23 cellular contexts compared by ENCODE assay signal in the genomic region with DNA sequence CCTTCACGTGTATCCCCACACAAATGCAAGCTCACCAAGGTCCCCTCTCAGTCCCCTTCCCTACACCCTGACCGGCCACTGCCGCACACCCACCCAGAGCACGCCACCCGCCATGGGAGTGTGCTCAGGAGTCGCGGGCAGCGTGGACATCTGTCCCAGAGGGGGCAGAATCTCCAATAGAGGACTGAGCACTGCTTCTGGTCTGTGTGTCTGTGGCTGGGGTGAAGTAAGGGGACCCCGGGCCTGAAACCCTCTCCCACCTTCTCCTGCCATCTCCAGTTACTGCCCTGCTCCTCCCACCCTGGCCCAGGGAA. TPM values are rescaled to one million over a fixed set of nuclear protein-coding genes. Genes with fewer than 3 reads are reported as not detected.
DNase-seq lines count a peak whose midpoint lies in the region; ATAC-seq and TF ChIP-seq lines count a peak whose summit lies in the region.
"Had no signal": no experiment of that assay in that cellular context is flagged by ENCODE, and none has a peak within 500 bp of the region (broad histone marks: within the 10 kb centered on the region; RNA-seq: fewer than 3 reads in every experiment).

No MANE protein-coding gene starts in this region.

- no peak overlapping the region for H3K14ac ChIP-seq in mesenchymal stem cell (ENCODE audit: low read length in 2 of 2)

- no peak for ATAC-seq in GM21825 (IDR thresholded peaks at IDR 0.05; ENCODE audit: unreplicated experiment)
- ATAC-seq: activated T-helper 17 cell treated with anti-CD3 and anti-CD28 coated beads, Interleukin-2, amount 50 U/mL, for 72 hours; GM12878; GM23338 had no signal

- no peak overlapping the region for H3K9ac ChIP-seq in endodermal cell (ENCODE audit: extremely low read depth, low read length, poor library complexity, severe bottlenecking)
- H3K9ac ChIP-seq in mesenchymal stem cell (ENCODE audit: low read length), result peak overlapping the region; percentile 48
- peak overlapping the region in 2 of 5 donors; percentile 2 to 10 for H3K9ac ChIP-seq in subcutaneous abdominal adipose tissue (ENCODE audit: low read length in 5 of 5)
- H3K9ac ChIP-seq: neural progenitor cell had no signal

- 94 to 95% methylated on average over 4 to 9 of the region's 9 CpGs for WGBS in endodermal cell (ENCODE audit: insufficient coverage in 1 of 2, insufficient read length in 1 of 2), 2 experiments
- 95% methylated on average over 8 of the region's 9 CpGs for WGBS in mesenchymal stem cell

- H3K79me1 ChIP-seq in mesenchymal stem cell (replicated peaks; ENCODE audit: low read length, poor library complexity, severe bottlenecking), result peaks cover 8% of the 10 kb centered on the region

- no peak overlapping the region for H2BK120ac ChIP-seq in mesenchymal stem cell (ENCODE audit: low read depth, low read length)

- H3K4me3 ChIP-seq in endodermal cell (ENCODE audit: low read length) (no peak overlapping the region), mesenchymal stem cell (ENCODE audit: insufficient read depth in 1 of 2, low read depth in 1 of 2, low read length in 2 of 2) (no peak overlapping the region), subcutaneous abdominal adipose tissue (ENCODE audit: low read depth in 1 of 5, low read length in 5 of 5) (no peak overlapping the region)
- H3K4me3 ChIP-seq: GM12878, GM23338, neural progenitor cell, psoas muscle had no signal

- no peak overlapping the region for H2AK5ac ChIP-seq in mesenchymal stem cell (ENCODE audit: low read length, severe bottlenecking)

- H3K36me3 Mint-ChIP-seq in endodermal cell (ENCODE audit: low read depth), result peaks cover 29% of the 10 kb centered on the region
- H3K36me3 Mint-ChIP-seq: activated naive CD8-positive, alpha-beta T cell treated with anti-CD3 and anti-CD28 coated beads, Interleukin-2, amount 10 ng/mL, durations not matched to agents 7 days and 5 days; neural progenitor cell had no signal

- no peak overlapping the region for H3K27ac Mint-ChIP-seq in endodermal cell
- H3K27ac Mint-ChIP-seq: activated naive CD8-positive, alpha-beta T cell treated with anti-CD3 and anti-CD28 coated beads, Interleukin-2, amount 10 ng/mL, durations not matched to agents 7 days and 5 days; activated T-helper 17 cell treated with anti-CD3 and anti-CD28 coated beads, Interleukin-2, amount 50 U/mL, for 72 hours; neural progenitor cell had no signal

- DNase-seq in GM13976 (ENCODE audit: low spot score), result peak; percentile 32
- peak; percentile 42 for DNase-seq in endodermal cell
- no peak for DNase-seq in mesenchymal stem cell
- no peak for DNase-seq in NCI-H2081 (lab: John Stamatoyannopoulos, UW)
- no peak for DNase-seq in NCI-H510A (lab: John Stamatoyannopoulos, UW)
- no peak for DNase-seq in mucosa of gallbladder (ENCODE audit: low spot score)
- DNase-seq: ACHN; activated CD4-positive, alpha-beta T cell treated with anti-CD3 and anti-CD28 coated beads for 4 hours; activated naive CD8-positive, alpha-beta T cell treated with anti-CD3 and anti-CD28 coated beads, Interleukin-2, amount 10 ng/mL, durations not matched to agents 7 days and 5 days; dermis blood vessel endothelial cell; foreskin melanocyte; GF-D8; NCI-H1694 treated with DMSO at 0.1 percent for 48 hours; NCI-H774; T-helper 1 cell had no signal

- H3K4me1 ChIP-seq in endodermal cell (ENCODE audit: control insufficient read depth, insufficient read depth, low read length) (no peaks in the 10 kb centered on the region), mesenchymal stem cell (ENCODE audit: control insufficient read depth, insufficient read depth, low read depth, low read length) (peaks cover 13% of the 10 kb centered on the region), subcutaneous abdominal adipose tissue (ENCODE audit: control insufficient read depth in 5 of 5, insufficient read depth in 5 of 5, low read length in 5 of 5) (peaks cover 0 to 33% (median 23%) of the 10 kb centered on the region in 5 donors)
- H3K4me1 ChIP-seq: neural progenitor cell, psoas muscle had no signal

- no peaks in the 10 kb centered on the region for H3K27me3 ChIP-seq in endodermal cell (ENCODE audit: control insufficient read depth, insufficient read depth, low read length, poor library complexity, severe bottlenecking)
- no peaks in the 10 kb centered on the region for H3K27me3 ChIP-seq in mesenchymal stem cell (ENCODE audit: control insufficient read depth in 1 of 2, insufficient read depth in 1 of 2, low read length in 2 of 2)
- H3K27me3 ChIP-seq in subcutaneous abdominal adipose tissue (ENCODE audit: control insufficient read depth in 5 of 5, insufficient read depth in 4 of 5, low read length in 5 of 5), result no peaks in the 10 kb centered on the region
- H3K27me3 ChIP-seq: neural progenitor cell had no signal

- H2BK5ac ChIP-seq in mesenchymal stem cell (ENCODE audit: low read depth, low read length, poor library complexity, severe bottlenecking), result no peak overlapping the region

- TF ChIP-seq CTCF in GM13976 (IDR thresholded peaks at IDR 0.05; ENCODE audit: borderline replicate concordance, control extremely low read depth, extremely low read depth, insufficient read depth, missing control alignments) (no peak), endodermal cell (conservative IDR thresholded peaks at IDR 0.05) (no peak)

- H3K4me3 Mint-ChIP-seq in endodermal cell, result no peak overlapping the region
- H3K4me3 Mint-ChIP-seq: activated naive CD8-positive, alpha-beta T cell treated with anti-CD3 and anti-CD28 coated beads, Interleukin-2, amount 10 ng/mL, durations not matched to agents 7 days and 5 days; activated T-helper 17 cell treated with anti-CD3 and anti-CD28 coated beads, Interleukin-2, amount 50 U/mL, for 72 hours; GM23338; mesothelial cell of epicardium; neural progenitor cell had no signal

- H4K91ac ChIP-seq in mesenchymal stem cell (ENCODE audit: low read length), result no peak overlapping the region

- H3K9me3 Mint-ChIP-seq in endodermal cell, result no peaks in the 10 kb centered on the region
- H3K9me3 Mint-ChIP-seq: activated naive CD8-positive, alpha-beta T cell treated with anti-CD3 and anti-CD28 coated beads, Interleukin-2, amount 10 ng/mL, durations not matched to agents 7 days and 5 days; activated T-helper 17 cell treated with anti-CD3 and anti-CD28 coated beads, Interleukin-2, amount 50 U/mL, for 72 hours; GM23338; mesothelial cell of epicardium; neural progenitor cell had no signal

- H2BK15ac ChIP-seq in mesenchymal stem cell (ENCODE audit: low read depth, poor library complexity, severe bottlenecking), result no peak overlapping the region

- H4K8ac ChIP-seq in mesenchymal stem cell (ENCODE audit: low read length), result no peak overlapping the region

- H2BK12ac ChIP-seq in mesenchymal stem cell (ENCODE audit: low read length in 2 of 2), result no peak overlapping the region

- in situ Hi-C loops in GM13976 (cut with MboI; ENCODE audit: low sequenced_read_pairs, unreplicated experiment), result no loop called here

- no peak overlapping the region for H3K18ac ChIP-seq in mesenchymal stem cell (ENCODE audit: low read depth in 1 of 2, low read length in 2 of 2)

- no peak overlapping the region for H3K23ac ChIP-seq in mesenchymal stem cell (ENCODE audit: low read length in 2 of 2)

- no peak overlapping the region for H3K27ac ChIP-seq in endodermal cell (ENCODE audit: low read depth, low read length)
- no peak overlapping the region for H3K27ac ChIP-seq in mesenchymal stem cell (ENCODE audit: low read length, poor library complexity, severe bottlenecking)
- peak overlapping the region; percentile 46 for H3K27ac ChIP-seq in subcutaneous abdominal adipose tissue (ENCODE audit: low read depth, low read length)
- H3K27ac ChIP-seq: psoas muscle had no signal

- H2AFZ ChIP-seq in mesenchymal stem cell (ENCODE audit: low read depth, low read length), result no peak overlapping the region
- H2AFZ ChIP-seq: GM23338, neural progenitor cell had no signal

- no peaks in the 10 kb centered on the region for H3K27me3 Mint-ChIP-seq in endodermal cell (ENCODE audit: insufficient read depth)
- H3K27me3 Mint-ChIP-seq: activated naive CD8-positive, alpha-beta T cell treated with anti-CD3 and anti-CD28 coated beads, Interleukin-2, amount 10 ng/mL, durations not matched to agents 7 days and 5 days; activated T-helper 17 cell treated with anti-CD3 and anti-CD28 coated beads, Interleukin-2, amount 50 U/mL, for 72 hours had no signal

- H3K4me1 Mint-ChIP-seq in endodermal cell, result no peaks in the 10 kb centered on the region
- H3K4me1 Mint-ChIP-seq: activated T-helper 17 cell treated with anti-CD3 and anti-CD28 coated beads, Interleukin-2, amount 50 U/mL, for 72 hours; neural progenitor cell had no signal

- H3K4ac ChIP-seq in mesenchymal stem cell (ENCODE audit: low read depth in 1 of 2, low read length in 2 of 2), result no peak overlapping the region

- H3K9me3 ChIP-seq in endodermal cell (ENCODE audit: control insufficient read depth, low read length) (no peaks in the 10 kb centered on the region), mesenchymal stem cell (ENCODE audit: control insufficient read depth, low read length) (no peaks in the 10 kb centered on the region), subcutaneous abdominal adipose tissue (ENCODE audit: control insufficient read depth in 5 of 5, low read length in 5 of 5) (no peaks in the 10 kb centered on the region)
- H3K9me3 ChIP-seq: psoas muscle had no signal

- peaks cover 36% of the 10 kb centered on the region for H3K36me3 ChIP-seq in endodermal cell (ENCODE audit: control insufficient read depth, insufficient read depth, low read length)
- H3K36me3 ChIP-seq in mesenchymal stem cell (ENCODE audit: control insufficient read depth in 1 of 2, insufficient read depth in 2 of 2, low read depth in 1 of 2, low read length in 2 of 2), result peaks cover 46 to 55% of the 10 kb centered on the region in 2 experiments
- H3K36me3 ChIP-seq in subcutaneous abdominal adipose tissue (ENCODE audit: control insufficient read depth in 5 of 5, insufficient read depth in 5 of 5, low read length in 5 of 5), result peaks cover 0 to 44% (median 38%) of the 10 kb centered on the region in 5 donors
- H3K36me3 ChIP-seq: neural progenitor cell had no signal

- no peak overlapping the region for H3K4me2 ChIP-seq in mesenchymal stem cell (ENCODE audit: low read length, poor library complexity, severe bottlenecking)
- H3K4me2 ChIP-seq: GM23338, neural progenitor cell had no signal

RNA-seq across cellular contexts. Expression of a gene that starts 8.3 kb away (rescaled TPM):
- total RNA-seq in endodermal cell (100 to 1,000 TPM; 264 to 284 TPM), mucosa of gallbladder (1,833 TPM)
- polyA plus RNA-seq in endodermal cell (2013, experiment 1 of 2), result 186 TPM
- 220 TPM for polyA plus RNA-seq in endodermal cell (2013, experiment 2 of 2)
- polyA plus RNA-seq in mesenchymal stem cell (2013, experiment 1 of 2), result 959 TPM
- 955 TPM for polyA plus RNA-seq in mesenchymal stem cell (2013, experiment 2 of 2)

RNA-seq across cellular contexts. Expression of a gene that starts 23.8 kb away (rescaled TPM):
- 10 to 100 TPM; 33.4 to 39.0 TPM for total RNA-seq in endodermal cell
- polyA plus RNA-seq in endodermal cell (2013, experiment 1 of 2), result 35.6 TPM
- 33.7 TPM for polyA plus RNA-seq in endodermal cell (2013, experiment 2 of 2)
- 16.5 TPM for polyA plus RNA-seq in mesenchymal stem cell (2013, experiment 1 of 2)
- 16.7 TPM for polyA plus RNA-seq in mesenchymal stem cell (2013, experiment 2 of 2)
- total RNA-seq in mucosa of gallbladder, result 11.7 TPM

RNA-seq across cellular contexts. Expression of a gene that starts 56.0 kb away (rescaled TPM):
- total RNA-seq in endodermal cell, result 10 to 100 TPM; 98.9 to 99.9 TPM
- polyA plus RNA-seq in endodermal cell (2013, experiment 1 of 2), result 94.9 TPM
- 93.6 TPM for polyA plus RNA-seq in endodermal cell (2013, experiment 2 of 2)
- 138 TPM for polyA plus RNA-seq in mesenchymal stem cell (2013, experiment 1 of 2)
- 147 TPM for polyA plus RNA-seq in mesenchymal stem cell (2013, experiment 2 of 2)
- total RNA-seq in mucosa of gallbladder, result 109 TPM

Comparison
In these comparisons a context has a peak if more than half of its experiments do, and no peak if none do; other contexts are left out.
1. DNase-seq: peak in GM13976 (single experiment) and endodermal cell (single experiment); none in mesenchymal stem cell (single experiment), NCI-H2081 (0 of 2), NCI-H510A (single experiment) and mucosa of gallbladder (single experiment).